Comparison of ENCODE assay signal across 9 cellular contexts in the genomic region with DNA sequence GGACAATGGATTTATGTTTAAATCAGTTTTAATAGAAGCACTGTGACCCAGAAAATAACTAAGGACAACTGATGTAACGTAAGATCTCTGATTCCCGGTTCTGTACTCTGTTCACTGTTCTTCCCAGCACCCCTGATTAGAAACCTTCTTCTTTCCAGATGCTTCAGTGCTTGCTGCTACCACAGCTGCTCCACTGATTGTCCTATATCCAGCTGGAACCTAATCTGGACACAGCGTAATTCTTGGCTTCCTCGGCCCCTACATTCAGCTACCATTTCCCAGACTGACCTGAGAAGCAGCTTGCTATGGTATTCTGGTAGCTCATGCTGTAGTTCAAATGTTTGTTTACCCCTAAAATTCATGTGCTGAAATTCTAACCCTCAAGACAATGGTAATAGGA.
"Had no signal": no experiment of that assay in that cellular context is flagged by ENCODE, and none has a peak within 500 bp of the region (broad histone marks: within the 10 kb centered on the region; RNA-seq: fewer than 3 reads in every experiment).

No MANE protein-coding gene starts in this region.

- DNase-seq: GOT3, H7, HFFc6, KG1 had no signal

- H3K9me3 ChIP-seq: HAP-1 had no signal

- H3K4me3 ChIP-seq: HAP-1 had no signal

- H3K27ac ChIP-seq: HL-60 had no signal

- H3K36me3 Mint-ChIP-seq: IgD-negative memory B cell had no signal

- ATAC-seq: HCT116, HepG2 had no signal

- H3K27ac Mint-ChIP-seq: HFFc6, IgD-negative memory B cell had no signal

- H3K9me3 Mint-ChIP-seq: HFFc6 had no signal

- FAIRE-seq: HepG2 had no signal

- H3K36me3 ChIP-seq: HAP-1 had no signal

- H3K4me1 ChIP-seq: HAP-1 had no signal

- H3K4me3 Mint-ChIP-seq: HFFc6, IgD-negative memory B cell had no signal
